Comparison of ENCODE assay signal across 1 cellular context in the genomic region with DNA sequence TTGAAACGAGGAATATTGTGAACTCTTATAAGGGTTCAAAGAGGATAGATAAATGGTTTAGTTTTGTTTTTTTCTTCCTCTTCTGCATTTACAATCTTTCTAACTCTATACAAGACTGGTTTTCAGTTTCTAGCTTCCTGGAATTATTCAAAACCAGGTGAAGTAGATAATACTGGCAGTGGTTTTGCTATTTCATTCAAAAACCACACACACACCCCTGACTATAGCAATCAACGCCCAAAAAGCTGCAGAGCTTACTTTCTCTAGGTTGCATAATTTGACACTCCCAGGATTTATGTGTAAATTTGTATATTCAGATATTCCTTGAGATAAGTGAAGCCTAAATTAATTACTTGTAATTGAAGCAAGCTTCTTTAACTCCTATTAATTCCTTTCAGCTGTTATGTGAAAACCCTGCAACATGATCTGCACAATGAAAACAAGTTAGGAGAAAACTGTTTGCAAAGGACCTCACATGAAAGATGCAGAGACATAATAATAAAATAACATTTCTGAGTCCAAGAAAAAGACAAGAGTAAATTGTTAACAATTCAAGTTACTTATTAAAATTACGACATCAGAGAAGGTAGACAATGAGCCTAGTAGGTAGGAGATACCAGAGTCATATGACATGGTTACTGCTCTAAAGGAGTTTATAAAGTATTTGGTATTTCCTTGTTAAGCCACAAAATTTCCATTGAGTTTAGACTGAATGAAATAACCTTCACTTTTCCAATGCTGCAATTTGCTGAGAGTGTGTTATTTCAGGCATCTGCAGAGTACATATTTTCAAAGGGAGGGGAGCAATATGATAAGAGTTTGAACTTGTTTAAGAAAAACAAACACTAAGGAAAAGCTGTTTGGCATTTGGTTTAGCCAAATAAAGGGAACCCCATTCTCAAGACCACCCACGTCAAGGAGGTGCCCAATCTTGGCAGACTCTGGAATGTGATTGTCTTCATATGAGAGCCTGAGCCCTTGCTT.
TF ChIP-seq lines count a peak whose summit lies in the region.

No MANE protein-coding gene starts in this region.

TF ChIP-seq in HepG2, 621 proteins besides CTCF, POLR2A, EP300 and RAD21 (continued from another document and continues in another):
- TF ChIP-seq, protein P1, sequence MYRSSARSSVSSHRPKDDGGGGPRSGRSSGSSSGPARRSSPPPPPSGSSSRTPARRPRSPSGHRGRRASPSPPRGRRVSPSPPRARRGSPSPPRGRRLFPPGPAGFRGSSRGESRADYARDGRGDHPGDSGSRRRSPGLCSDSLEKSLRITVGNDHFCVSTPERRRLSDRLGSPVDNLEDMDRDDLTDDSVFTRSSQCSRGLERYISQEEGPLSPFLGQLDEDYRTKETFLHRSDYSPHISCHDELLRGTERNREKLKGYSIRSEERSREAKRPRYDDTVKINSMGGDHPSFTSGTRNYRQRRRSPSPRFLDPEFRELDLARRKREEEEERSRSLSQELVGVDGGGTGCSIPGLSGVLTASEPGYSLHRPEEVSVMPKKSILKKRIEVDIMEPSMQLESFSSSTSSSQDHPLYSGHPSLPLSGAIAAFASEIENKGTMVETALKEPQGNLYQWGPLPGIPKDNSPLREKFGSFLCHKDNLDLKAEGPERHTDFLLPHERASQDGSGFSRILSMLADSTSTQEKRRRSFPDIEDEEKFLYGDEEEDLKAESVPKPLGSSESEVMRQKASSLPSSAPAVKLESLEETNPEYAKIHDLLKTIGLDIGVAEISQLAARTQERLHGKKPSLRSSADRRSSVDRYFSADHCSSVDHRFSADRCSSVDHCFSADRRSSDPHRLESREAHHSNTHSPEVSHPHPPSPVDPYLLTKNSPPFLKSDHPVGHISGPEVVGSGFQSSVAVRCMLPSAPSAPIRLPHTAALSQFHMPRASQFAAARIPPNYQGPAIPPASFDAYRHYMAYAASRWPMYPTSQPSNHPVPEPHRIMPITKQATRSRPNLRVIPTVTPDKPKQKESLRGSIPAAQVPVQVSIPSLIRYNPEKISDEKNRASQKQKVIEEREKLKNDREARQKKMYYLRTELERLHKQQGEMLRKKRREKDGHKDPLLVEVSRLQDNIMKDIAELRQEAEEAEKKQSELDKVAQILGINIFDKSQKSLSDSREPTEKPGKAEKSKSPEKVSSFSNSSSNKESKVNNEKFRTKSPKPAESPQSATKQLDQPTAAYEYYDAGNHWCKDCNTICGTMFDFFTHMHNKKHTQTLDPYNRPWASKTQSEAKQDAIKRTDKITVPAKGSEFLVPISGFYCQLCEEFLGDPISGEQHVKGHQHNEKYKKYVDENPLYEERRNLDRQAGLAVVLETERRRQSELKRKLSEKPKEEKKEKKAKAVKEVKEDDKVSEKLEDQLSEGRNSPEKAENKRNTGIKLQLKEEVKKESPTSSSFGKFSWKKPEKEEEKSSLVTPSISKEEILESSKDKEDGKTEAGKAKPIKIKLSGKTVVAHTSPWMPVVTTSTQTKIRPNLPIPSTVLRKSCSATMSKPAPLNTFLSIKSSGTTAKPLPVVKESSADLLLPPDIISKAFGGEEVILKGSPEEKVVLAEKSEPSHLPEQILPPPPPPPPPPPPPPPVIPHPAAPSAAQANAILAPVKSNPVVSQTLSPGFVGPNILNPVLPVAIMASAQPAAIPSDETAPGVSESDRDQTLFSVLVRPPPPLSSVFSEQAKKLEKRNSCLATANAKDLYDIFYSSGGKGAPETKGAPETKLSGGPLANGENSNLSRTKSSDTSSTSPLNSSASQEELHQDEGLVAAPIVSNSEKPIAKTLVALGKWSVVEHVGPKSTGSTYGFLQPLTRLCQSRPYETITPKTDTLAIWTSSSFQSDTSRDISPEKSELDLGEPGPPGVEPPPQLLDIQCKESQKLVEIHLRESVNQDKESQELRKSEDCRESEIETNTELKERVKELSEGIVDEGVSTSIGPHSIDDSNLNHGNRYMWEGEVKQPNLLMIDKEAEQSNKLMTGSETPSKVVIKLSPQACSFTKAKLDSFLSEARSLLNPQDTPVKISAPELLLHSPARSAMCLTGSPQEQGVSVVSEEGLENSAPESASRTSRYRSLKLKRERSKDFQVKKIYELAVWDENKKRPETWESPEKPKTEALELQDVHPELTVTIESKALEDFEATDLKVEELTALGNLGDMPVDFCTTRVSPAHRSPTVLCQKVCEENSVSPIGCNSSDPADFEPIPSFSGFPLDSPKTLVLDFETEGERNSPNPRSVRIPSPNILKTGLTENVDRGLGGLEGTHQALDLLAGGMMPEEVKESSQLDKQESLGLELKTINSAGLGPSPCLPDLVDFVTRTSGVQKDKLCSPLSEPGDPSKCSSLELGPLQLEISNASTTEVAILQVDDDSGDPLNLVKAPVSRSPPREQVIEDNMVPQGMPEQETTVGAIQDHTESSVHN (CRISPR knock-in tag; IDR thresholded peaks at IDR 0.05) = no peak
- no peak for TF ChIP-seq NFATC3 (CRISPR knock-in tag; IDR thresholded peaks at IDR 0.05)
- TF ChIP-seq GPN1 (CRISPR knock-in tag; IDR thresholded peaks at IDR 0.05; ENCODE audit: borderline replicate concordance) = no peak
- no peak for TF ChIP-seq ZSCAN29 (CRISPR knock-in tag; conservative IDR thresholded peaks at IDR 0.05)
- TF ChIP-seq NFE2 (CRISPR knock-in tag; IDR thresholded peaks at IDR 0.05) = no peak
- peak; percentile 61; the same call in 1 of the 2 replicates for TF ChIP-seq SIX4 (CRISPR knock-in tag; IDR thresholded peaks at IDR 0.05)
- TF ChIP-seq GABPA (IDR thresholded peaks at IDR 0.05; ENCODE audit: low read depth, low read length) = no peak
- TF ChIP-seq GABPA (CRISPR knock-in tag; IDR thresholded peaks at IDR 0.05; ENCODE audit: low read depth) = no peak
- TF ChIP-seq, protein P2, sequence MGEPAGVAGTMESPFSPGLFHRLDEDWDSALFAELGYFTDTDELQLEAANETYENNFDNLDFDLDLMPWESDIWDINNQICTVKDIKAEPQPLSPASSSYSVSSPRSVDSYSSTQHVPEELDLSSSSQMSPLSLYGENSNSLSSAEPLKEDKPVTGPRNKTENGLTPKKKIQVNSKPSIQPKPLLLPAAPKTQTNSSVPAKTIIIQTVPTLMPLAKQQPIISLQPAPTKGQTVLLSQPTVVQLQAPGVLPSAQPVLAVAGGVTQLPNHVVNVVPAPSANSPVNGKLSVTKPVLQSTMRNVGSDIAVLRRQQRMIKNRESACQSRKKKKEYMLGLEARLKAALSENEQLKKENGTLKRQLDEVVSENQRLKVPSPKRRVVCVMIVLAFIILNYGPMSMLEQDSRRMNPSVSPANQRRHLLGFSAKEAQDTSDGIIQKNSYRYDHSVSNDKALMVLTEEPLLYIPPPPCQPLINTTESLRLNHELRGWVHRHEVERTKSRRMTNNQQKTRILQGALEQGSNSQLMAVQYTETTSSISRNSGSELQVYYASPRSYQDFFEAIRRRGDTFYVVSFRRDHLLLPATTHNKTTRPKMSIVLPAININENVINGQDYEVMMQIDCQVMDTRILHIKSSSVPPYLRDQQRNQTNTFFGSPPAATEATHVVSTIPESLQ (CRISPR knock-in tag; conservative IDR thresholded peaks at IDR 0.05) = no peak
- TF ChIP-seq NRL (CRISPR knock-in tag; IDR thresholded peaks at IDR 0.05; ENCODE audit: borderline replicate concordance) = no peak
- TF ChIP-seq, protein P3, sequence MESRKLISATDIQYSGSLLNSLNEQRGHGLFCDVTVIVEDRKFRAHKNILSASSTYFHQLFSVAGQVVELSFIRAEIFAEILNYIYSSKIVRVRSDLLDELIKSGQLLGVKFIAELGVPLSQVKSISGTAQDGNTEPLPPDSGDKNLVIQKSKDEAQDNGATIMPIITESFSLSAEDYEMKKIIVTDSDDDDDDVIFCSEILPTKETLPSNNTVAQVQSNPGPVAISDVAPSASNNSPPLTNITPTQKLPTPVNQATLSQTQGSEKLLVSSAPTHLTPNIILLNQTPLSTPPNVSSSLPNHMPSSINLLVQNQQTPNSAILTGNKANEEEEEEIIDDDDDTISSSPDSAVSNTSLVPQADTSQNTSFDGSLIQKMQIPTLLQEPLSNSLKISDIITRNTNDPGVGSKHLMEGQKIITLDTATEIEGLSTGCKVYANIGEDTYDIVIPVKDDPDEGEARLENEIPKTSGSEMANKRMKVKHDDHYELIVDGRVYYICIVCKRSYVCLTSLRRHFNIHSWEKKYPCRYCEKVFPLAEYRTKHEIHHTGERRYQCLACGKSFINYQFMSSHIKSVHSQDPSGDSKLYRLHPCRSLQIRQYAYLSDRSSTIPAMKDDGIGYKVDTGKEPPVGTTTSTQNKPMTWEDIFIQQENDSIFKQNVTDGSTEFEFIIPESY (CRISPR knock-in tag; IDR thresholded peaks at IDR 0.05) = no peak
- TF ChIP-seq POLR2AphosphoS5 (IDR thresholded peaks at IDR 0.05; ENCODE audit: low read depth, low read length) = peak; percentile 26; the same call in 1 of the 2 replicates
- no peak for TF ChIP-seq ZNF256 (CRISPR knock-in tag; conservative IDR thresholded peaks at IDR 0.05)
- TF ChIP-seq, protein P4, sequence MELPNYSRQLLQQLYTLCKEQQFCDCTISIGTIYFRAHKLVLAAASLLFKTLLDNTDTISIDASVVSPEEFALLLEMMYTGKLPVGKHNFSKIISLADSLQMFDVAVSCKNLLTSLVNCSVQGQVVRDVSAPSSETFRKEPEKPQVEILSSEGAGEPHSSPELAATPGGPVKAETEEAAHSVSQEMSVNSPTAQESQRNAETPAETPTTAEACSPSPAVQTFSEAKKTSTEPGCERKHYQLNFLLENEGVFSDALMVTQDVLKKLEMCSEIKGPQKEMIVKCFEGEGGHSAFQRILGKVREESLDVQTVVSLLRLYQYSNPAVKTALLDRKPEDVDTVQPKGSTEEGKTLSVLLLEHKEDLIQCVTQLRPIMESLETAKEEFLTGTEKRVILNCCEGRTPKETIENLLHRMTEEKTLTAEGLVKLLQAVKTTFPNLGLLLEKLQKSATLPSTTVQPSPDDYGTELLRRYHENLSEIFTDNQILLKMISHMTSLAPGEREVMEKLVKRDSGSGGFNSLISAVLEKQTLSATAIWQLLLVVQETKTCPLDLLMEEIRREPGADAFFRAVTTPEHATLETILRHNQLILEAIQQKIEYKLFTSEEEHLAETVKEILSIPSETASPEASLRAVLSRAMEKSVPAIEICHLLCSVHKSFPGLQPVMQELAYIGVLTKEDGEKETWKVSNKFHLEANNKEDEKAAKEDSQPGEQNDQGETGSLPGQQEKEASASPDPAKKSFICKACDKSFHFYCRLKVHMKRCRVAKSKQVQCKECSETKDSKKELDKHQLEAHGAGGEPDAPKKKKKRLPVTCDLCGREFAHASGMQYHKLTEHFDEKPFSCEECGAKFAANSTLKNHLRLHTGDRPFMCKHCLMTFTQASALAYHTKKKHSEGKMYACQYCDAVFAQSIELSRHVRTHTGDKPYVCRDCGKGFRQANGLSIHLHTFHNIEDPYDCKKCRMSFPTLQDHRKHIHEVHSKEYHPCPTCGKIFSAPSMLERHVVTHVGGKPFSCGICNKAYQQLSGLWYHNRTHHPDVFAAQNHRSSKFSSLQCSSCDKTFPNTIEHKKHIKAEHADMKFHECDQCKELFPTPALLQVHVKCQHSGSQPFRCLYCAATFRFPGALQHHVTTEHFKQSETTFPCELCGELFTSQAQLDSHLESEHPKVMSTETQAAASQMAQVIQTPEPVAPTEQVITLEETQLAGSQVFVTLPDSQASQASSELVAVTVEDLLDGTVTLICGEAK (IDR thresholded peaks at IDR 0.05) = no peak
- TF ChIP-seq, protein P4 (CRISPR knock-in tag; IDR thresholded peaks at IDR 0.05) = no peak
- TF ChIP-seq ZNF839 (CRISPR knock-in tag; IDR thresholded peaks at IDR 0.05; ENCODE audit: borderline replicate concordance) = no peak
- TF ChIP-seq, protein P5, sequence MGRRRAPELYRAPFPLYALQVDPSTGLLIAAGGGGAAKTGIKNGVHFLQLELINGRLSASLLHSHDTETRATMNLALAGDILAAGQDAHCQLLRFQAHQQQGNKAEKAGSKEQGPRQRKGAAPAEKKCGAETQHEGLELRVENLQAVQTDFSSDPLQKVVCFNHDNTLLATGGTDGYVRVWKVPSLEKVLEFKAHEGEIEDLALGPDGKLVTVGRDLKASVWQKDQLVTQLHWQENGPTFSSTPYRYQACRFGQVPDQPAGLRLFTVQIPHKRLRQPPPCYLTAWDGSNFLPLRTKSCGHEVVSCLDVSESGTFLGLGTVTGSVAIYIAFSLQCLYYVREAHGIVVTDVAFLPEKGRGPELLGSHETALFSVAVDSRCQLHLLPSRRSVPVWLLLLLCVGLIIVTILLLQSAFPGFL (CRISPR knock-in tag; IDR thresholded peaks at IDR 0.05) = no peak
- TF ChIP-seq MIER2 (CRISPR knock-in tag; IDR thresholded peaks at IDR 0.05) = no peak
- no peak for TF ChIP-seq ZNF468 (CRISPR knock-in tag; IDR thresholded peaks at IDR 0.05)
- peak; percentile 54; the same call in 1 of the 2 replicates for TF ChIP-seq ZNF614 (CRISPR knock-in tag; IDR thresholded peaks at IDR 0.05; ENCODE audit: borderline replicate concordance)
- TF ChIP-seq ATRX (CRISPR knock-in tag; IDR thresholded peaks at IDR 0.05; ENCODE audit: borderline replicate concordance) = no peak
- 0 out of 2 replicates have a peak, but pooled peaks have one; percentile 23 for TF ChIP-seq NCOR1 (IDR thresholded peaks at IDR 0.05; ENCODE audit: borderline replicate concordance, low read length)
- no peak for TF ChIP-seq ZNF562 (CRISPR knock-in tag; IDR thresholded peaks at IDR 0.05; ENCODE audit: borderline replicate concordance)
- TF ChIP-seq ZFP82 (CRISPR knock-in tag; IDR thresholded peaks at IDR 0.05; ENCODE audit: borderline replicate concordance) = no peak
- TF ChIP-seq BORCS8-MEF2B (CRISPR knock-in tag; IDR thresholded peaks at IDR 0.05) = no peak
